In the genomic region with DNA sequence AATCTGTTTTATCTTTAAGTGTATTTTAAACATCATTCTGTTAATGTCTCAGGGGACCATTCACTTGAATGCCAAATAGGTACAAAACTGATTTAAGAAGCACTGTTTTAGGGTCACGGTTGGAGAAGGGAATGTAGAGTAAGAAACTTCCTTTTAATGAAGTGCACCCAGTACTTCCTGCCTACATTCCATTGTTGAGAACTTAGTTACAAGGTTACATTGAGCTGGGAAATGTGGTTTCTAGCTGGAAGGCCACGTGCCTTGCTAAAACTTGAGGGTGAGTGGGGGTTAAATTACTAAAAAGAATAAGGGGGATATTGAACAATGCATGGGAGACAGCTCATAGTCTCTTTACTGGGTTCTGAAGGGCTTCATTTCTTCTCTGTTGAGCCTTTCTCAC, we compare ENCODE assay signal across 1 cellular context.
TF ChIP-seq lines count a peak whose summit lies in the region.

No MANE protein-coding gene starts in this region.

TF ChIP-seq in GM23338, 12 proteins besides CTCF, POLR2A, EP300 and RAD21 (continued from another document):
- TF ChIP-seq, protein P1, sequence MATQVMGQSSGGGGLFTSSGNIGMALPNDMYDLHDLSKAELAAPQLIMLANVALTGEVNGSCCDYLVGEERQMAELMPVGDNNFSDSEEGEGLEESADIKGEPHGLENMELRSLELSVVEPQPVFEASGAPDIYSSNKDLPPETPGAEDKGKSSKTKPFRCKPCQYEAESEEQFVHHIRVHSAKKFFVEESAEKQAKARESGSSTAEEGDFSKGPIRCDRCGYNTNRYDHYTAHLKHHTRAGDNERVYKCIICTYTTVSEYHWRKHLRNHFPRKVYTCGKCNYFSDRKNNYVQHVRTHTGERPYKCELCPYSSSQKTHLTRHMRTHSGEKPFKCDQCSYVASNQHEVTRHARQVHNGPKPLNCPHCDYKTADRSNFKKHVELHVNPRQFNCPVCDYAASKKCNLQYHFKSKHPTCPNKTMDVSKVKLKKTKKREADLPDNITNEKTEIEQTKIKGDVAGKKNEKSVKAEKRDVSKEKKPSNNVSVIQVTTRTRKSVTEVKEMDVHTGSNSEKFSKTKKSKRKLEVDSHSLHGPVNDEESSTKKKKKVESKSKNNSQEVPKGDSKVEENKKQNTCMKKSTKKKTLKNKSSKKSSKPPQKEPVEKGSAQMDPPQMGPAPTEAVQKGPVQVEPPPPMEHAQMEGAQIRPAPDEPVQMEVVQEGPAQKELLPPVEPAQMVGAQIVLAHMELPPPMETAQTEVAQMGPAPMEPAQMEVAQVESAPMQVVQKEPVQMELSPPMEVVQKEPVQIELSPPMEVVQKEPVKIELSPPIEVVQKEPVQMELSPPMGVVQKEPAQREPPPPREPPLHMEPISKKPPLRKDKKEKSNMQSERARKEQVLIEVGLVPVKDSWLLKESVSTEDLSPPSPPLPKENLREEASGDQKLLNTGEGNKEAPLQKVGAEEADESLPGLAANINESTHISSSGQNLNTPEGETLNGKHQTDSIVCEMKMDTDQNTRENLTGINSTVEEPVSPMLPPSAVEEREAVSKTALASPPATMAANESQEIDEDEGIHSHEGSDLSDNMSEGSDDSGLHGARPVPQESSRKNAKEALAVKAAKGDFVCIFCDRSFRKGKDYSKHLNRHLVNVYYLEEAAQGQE (IDR thresholded peaks at IDR 0.05; ENCODE audit: unreplicated experiment) = no peak
- no peak for TF ChIP-seq JUNB (IDR thresholded peaks at IDR 0.05; ENCODE audit: unreplicated experiment)
- no peak for TF ChIP-seq EZH2phosphoT487 (IDR thresholded peaks at IDR 0.05; ENCODE audit: unreplicated experiment)
- no peak for TF ChIP-seq POLR2AphosphoS5 (IDR thresholded peaks at IDR 0.05; ENCODE audit: low read depth)
- TF ChIP-seq, protein P2, sequence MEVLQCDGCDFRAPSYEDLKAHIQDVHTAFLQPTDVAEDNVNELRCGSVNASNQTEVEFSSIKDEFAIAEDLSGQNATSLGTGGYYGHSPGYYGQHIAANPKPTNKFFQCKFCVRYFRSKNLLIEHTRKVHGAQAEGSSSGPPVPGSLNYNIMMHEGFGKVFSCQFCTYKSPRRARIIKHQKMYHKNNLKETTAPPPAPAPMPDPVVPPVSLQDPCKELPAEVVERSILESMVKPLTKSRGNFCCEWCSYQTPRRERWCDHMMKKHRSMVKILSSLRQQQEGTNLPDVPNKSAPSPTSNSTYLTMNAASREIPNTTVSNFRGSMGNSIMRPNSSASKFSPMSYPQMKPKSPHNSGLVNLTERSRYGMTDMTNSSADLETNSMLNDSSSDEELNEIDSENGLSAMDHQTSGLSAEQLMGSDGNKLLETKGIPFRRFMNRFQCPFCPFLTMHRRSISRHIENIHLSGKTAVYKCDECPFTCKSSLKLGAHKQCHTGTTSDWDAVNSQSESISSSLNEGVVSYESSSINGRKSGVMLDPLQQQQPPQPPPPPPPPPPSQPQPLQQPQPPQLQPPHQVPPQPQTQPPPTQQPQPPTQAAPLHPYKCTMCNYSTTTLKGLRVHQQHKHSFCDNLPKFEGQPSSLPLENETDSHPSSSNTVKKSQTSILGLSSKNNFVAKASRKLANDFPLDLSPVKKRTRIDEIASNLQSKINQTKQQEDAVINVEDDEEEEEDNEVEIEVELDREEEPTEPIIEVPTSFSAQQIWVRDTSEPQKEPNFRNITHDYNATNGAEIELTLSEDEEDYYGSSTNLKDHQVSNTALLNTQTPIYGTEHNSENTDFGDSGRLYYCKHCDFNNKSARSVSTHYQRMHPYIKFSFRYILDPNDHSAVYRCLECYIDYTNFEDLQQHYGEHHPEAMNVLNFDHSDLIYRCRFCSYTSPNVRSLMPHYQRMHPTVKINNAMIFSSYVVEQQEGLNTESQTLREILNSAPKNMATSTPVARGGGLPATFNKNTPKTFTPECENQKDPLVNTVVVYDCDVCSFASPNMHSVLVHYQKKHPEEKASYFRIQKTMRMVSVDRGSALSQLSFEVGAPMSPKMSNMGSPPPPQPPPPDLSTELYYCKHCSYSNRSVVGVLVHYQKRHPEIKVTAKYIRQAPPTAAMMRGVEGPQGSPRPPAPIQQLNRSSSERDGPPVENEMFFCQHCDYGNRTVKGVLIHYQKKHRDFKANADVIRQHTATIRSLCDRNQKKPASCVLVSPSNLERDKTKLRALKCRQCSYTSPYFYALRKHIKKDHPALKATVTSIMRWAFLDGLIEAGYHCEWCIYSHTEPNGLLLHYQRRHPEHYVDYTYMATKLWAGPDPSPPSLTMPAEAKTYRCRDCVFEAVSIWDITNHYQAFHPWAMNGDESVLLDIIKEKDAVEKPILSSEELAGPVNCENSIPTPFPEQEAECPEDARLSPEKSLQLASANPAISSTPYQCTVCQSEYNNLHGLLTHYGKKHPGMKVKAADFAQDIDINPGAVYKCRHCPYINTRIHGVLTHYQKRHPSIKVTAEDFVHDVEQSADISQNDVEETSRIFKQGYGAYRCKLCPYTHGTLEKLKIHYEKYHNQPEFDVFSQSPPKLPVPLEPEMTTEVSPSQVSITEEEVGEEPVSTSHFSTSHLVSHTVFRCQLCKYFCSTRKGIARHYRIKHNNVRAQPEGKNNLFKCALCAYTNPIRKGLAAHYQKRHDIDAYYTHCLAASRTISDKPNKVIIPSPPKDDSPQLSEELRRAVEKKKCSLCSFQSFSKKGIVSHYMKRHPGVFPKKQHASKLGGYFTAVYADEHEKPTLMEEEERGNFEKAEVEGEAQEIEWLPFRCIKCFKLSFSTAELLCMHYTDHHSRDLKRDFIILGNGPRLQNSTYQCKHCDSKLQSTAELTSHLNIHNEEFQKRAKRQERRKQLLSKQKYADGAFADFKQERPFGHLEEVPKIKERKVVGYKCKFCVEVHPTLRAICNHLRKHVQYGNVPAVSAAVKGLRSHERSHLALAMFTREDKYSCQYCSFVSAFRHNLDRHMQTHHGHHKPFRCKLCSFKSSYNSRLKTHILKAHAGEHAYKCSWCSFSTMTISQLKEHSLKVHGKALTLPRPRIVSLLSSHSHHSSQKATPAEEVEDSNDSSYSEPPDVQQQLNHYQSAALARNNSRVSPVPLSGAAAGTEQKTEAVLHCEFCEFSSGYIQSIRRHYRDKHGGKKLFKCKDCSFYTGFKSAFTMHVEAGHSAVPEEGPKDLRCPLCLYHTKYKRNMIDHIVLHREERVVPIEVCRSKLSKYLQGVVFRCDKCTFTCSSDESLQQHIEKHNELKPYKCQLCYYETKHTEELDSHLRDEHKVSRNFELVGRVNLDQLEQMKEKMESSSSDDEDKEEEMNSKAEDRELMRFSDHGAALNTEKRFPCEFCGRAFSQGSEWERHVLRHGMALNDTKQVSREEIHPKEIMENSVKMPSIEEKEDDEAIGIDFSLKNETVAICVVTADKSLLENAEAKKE (CRISPR knock-in tag; IDR thresholded peaks at IDR 0.05) = no peak
